In the genomic region with DNA sequence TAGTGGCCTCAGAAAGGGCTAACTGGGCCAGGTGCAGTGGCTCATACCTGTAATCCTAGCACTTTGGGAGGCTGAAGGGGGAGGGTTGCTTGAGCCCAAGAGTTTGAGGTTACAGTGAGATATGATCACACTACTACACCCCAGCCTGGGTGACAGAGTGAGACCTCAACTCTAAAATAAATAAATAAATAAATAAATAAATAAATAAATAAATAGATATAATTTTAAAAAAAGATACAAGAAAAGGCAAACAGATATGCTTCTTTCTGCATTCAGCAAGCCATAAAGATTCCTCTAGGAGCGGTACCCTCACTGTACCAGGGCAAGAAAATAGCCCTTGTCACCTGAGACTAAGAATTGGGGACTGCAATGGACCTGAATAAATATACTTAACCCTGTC, we compare ENCODE assay signal across 1 cellular context.
TF ChIP-seq lines count a peak whose summit lies in the region.

No MANE protein-coding gene starts in this region.

TF ChIP-seq in HEK293, 187 proteins besides CTCF, POLR2A, EP300 and RAD21 (continued from another document and continues in another):
- TF ChIP-seq ZNF677 (tag by site-specific recombination; IDR thresholded peaks at IDR 0.05) (no peak), ZSCAN16 (tag by site-specific recombination; IDR thresholded peaks at IDR 0.05) (no peak), ZNF555 (tag by site-specific recombination; conservative IDR thresholded peaks at IDR 0.05) (peak; percentile 82), ZXDB (tag by site-specific recombination; IDR thresholded peaks at IDR 0.05) (peak; percentile 54; the same call in 1 of the 2 replicates), MYNN (tag by site-specific recombination; IDR thresholded peaks at IDR 0.05; ENCODE audit: borderline replicate concordance) (no peak), ZSCAN23 (tag by site-specific recombination; IDR thresholded peaks at IDR 0.05) (no peak), ZNF155 (tag by site-specific recombination; IDR thresholded peaks at IDR 0.05) (no peak), HIC1 (tag by site-specific recombination; IDR thresholded peaks at IDR 0.05) (no peak), ZNF354C (tag by site-specific recombination; IDR thresholded peaks at IDR 0.05; ENCODE audit: borderline replicate concordance, low read depth) (no peak), GFI1B (tag by site-specific recombination; IDR thresholded peaks at IDR 0.05) (no peak), SCRT2 (tag by site-specific recombination; IDR thresholded peaks at IDR 0.05) (no peak), ZNF366 (tag by site-specific recombination; conservative IDR thresholded peaks at IDR 0.05) (no peak), ZNF530 (tag by site-specific recombination; IDR thresholded peaks at IDR 0.05; ENCODE audit: low read depth) (no peak), ZNF394 (tag by site-specific recombination; IDR thresholded peaks at IDR 0.05; ENCODE audit: borderline replicate concordance) (peak; percentile 95), ZNF626 (tag by site-specific recombination; IDR thresholded peaks at IDR 0.05) (no peak), ZNF544 (tag by site-specific recombination; IDR thresholded peaks at IDR 0.05) (no peak), GLI4 (tag by site-specific recombination; IDR thresholded peaks at IDR 0.05) (no peak), ZBTB17 (tag by site-specific recombination; IDR thresholded peaks at IDR 0.05) (no peak), HOXD13 (CRISPR knock-in tag; IDR thresholded peaks at IDR 0.05; ENCODE audit: borderline replicate concordance) (no peak), ZNF214 (tag by site-specific recombination; IDR thresholded peaks at IDR 0.05; ENCODE audit: borderline replicate concordance) (no peak), ELK4 (IDR thresholded peaks at IDR 0.05; ENCODE audit: borderline replicate concordance, low read depth, low read length) (no peak), ZNF777 (tag by site-specific recombination; IDR thresholded peaks at IDR 0.05; ENCODE audit: borderline replicate concordance) (no peak), ZNF341 (tag by site-specific recombination; IDR thresholded peaks at IDR 0.05; ENCODE audit: low read depth) (peak; percentile 20; the same call in 1 of the 2 replicates), SALL2 (tag by site-specific recombination; IDR thresholded peaks at IDR 0.05; ENCODE audit: borderline replicate concordance) (no peak), ZNF302 (tag by site-specific recombination; IDR thresholded peaks at IDR 0.05; ENCODE audit: low read depth) (no peak), KLF16 (tag by site-specific recombination; IDR thresholded peaks at IDR 0.05) (no peak), ZNF146 (tag by site-specific recombination; IDR thresholded peaks at IDR 0.05) (no peak), OSR2 (tag by site-specific recombination; IDR thresholded peaks at IDR 0.05) (no peak), RBAK (tag by site-specific recombination; IDR thresholded peaks at IDR 0.05) (no peak), ZNF292 (tag by site-specific recombination; IDR thresholded peaks at IDR 0.05; ENCODE audit: borderline replicate concordance, low read depth) (peak; percentile 52; the same call in 1 of the 2 replicates), HOXA7 (CRISPR knock-in tag; IDR thresholded peaks at IDR 0.05; ENCODE audit: borderline replicate concordance) (no peak), ZNF670 (tag by site-specific recombination; IDR thresholded peaks at IDR 0.05; ENCODE audit: low read depth) (no peak), ZNF701 (tag by site-specific recombination; IDR thresholded peaks at IDR 0.05) (no peak), ZNF350 (tag by site-specific recombination; IDR thresholded peaks at IDR 0.05) (no peak), ZNF10 (tag by site-specific recombination; IDR thresholded peaks at IDR 0.05) (no peak), ZNF2 (tag by site-specific recombination; IDR thresholded peaks at IDR 0.05) (no peak), ZNF174 (tag by site-specific recombination; IDR thresholded peaks at IDR 0.05) (no peak), ZFP41 (tag by site-specific recombination; IDR thresholded peaks at IDR 0.05; ENCODE audit: borderline replicate concordance) (no peak), TRIM28 (IDR thresholded peaks at IDR 0.05; ENCODE audit: borderline replicate concordance, low read length) (no peak), ZBTB20 (tag by site-specific recombination; IDR thresholded peaks at IDR 0.05) (no peak), PBX3 (CRISPR knock-in tag; IDR thresholded peaks at IDR 0.05) (no peak), ZNF416 (tag by site-specific recombination; IDR thresholded peaks at IDR 0.05) (no peak)
- TF ChIP-seq, protein P1, sequence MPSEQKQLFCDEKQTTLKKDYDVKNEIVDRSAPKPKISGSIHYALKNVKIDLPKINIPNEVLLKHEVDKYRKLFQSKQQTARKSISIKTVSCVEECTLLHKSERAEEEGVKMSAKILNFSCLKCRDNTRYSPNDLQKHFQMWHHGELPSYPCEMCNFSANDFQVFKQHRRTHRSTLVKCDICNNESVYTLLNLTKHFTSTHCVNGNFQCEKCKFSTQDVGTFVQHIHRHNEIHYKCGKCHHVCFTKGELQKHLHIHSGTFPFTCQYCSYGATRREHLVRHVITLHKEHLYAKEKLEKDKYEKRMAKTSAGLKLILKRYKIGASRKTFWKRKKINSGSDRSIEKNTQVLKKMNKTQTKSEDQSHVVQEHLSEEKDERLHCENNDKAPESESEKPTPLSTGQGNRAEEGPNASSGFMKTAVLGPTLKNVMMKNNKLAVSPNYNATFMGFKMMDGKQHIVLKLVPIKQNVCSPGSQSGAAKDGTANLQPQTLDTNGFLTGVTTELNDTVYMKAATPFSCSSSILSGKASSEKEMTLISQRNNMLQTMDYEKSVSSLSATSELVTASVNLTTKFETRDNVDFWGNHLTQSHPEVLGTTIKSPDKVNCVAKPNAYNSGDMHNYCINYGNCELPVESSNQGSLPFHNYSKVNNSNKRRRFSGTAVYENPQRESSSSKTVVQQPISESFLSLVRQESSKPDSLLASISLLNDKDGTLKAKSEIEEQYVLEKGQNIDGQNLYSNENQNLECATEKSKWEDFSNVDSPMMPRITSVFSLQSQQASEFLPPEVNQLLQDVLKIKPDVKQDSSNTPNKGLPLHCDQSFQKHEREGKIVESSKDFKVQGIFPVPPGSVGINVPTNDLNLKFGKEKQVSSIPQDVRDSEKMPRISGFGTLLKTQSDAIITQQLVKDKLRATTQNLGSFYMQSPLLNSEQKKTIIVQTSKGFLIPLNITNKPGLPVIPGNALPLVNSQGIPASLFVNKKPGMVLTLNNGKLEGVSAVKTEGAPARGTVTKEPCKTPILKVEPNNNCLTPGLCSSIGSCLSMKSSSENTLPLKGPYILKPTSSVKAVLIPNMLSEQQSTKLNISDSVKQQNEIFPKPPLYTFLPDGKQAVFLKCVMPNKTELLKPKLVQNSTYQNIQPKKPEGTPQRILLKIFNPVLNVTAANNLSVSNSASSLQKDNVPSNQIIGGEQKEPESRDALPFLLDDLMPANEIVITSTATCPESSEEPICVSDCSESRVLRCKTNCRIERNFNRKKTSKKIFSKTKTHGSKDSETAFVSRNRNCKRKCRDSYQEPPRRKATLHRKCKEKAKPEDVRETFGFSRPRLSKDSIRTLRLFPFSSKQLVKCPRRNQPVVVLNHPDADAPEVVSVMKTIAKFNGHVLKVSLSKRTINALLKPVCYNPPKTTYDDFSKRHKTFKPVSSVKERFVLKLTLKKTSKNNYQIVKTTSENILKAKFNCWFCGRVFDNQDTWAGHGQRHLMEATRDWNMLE (tag by site-specific recombination; conservative IDR thresholded peaks at IDR 0.05; ENCODE audit: low read depth), result peak; percentile 92
- TF ChIP-seq, protein P2, sequence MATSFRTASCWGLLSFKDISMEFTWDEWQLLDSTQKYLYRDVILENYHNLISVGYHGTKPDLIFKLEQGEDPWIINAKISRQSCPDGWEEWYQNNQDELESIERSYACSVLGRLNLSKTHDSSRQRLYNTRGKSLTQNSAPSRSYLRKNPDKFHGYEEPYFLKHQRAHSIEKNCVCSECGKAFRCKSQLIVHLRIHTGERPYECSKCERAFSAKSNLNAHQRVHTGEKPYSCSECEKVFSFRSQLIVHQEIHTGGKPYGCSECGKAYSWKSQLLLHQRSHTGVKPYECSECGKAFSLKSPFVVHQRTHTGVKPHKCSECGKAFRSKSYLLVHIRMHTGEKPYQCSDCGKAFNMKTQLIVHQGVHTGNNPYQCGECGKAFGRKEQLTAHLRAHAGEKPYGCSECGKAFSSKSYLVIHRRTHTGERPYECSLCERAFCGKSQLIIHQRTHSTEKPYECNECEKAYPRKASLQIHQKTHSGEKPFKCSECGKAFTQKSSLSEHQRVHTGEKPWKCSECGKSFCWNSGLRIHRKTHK (tag by site-specific recombination; IDR thresholded peaks at IDR 0.05), result no peak
- TF ChIP-seq, protein P3, sequence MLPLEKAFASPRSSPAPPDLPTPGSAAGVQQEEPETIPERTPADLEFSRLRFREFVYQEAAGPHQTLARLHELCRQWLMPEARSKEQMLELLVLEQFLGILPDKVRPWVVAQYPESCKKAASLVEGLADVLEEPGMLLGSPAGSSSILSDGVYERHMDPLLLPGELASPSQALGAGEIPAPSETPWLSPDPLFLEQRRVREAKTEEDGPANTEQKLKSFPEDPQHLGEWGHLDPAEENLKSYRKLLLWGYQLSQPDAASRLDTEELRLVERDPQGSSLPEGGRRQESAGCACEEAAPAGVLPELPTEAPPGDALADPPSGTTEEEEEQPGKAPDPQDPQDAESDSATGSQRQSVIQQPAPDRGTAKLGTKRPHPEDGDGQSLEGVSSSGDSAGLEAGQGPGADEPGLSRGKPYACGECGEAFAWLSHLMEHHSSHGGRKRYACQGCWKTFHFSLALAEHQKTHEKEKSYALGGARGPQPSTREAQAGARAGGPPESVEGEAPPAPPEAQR (tag by site-specific recombination; IDR thresholded peaks at IDR 0.05), result no peak
- TF ChIP-seq, protein P4, sequence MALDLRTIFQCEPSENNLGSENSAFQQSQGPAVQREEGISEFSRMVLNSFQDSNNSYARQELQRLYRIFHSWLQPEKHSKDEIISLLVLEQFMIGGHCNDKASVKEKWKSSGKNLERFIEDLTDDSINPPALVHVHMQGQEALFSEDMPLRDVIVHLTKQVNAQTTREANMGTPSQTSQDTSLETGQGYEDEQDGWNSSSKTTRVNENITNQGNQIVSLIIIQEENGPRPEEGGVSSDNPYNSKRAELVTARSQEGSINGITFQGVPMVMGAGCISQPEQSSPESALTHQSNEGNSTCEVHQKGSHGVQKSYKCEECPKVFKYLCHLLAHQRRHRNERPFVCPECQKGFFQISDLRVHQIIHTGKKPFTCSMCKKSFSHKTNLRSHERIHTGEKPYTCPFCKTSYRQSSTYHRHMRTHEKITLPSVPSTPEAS (tag by site-specific recombination; IDR thresholded peaks at IDR 0.05), result no peak
- TF ChIP-seq, protein P5, sequence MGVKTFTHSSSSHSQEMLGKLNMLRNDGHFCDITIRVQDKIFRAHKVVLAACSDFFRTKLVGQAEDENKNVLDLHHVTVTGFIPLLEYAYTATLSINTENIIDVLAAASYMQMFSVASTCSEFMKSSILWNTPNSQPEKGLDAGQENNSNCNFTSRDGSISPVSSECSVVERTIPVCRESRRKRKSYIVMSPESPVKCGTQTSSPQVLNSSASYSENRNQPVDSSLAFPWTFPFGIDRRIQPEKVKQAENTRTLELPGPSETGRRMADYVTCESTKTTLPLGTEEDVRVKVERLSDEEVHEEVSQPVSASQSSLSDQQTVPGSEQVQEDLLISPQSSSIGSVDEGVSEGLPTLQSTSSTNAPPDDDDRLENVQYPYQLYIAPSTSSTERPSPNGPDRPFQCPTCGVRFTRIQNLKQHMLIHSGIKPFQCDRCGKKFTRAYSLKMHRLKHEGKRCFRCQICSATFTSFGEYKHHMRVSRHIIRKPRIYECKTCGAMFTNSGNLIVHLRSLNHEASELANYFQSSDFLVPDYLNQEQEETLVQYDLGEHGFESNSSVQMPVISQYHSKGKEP (tag by site-specific recombination; IDR thresholded peaks at IDR 0.05), result no peak
